Comparison of ENCODE assay signal across 15 cellular contexts in genomic region chr6:89817481-89817880, GRCh38. TPM values are rescaled to one million over a fixed set of nuclear protein-coding genes. Genes with fewer than 3 reads are reported as not detected.
DNase-seq lines count a peak whose midpoint lies in the region; ATAC-seq and TF ChIP-seq lines count a peak whose summit lies in the region.
"Had no signal": no experiment of that assay in that cellular context is flagged by ENCODE, and none has a peak within 500 bp of the region (broad histone marks: within the 10 kb centered on the region; RNA-seq: fewer than 3 reads in every experiment).

No MANE protein-coding gene starts in this region.

- intact Hi-C loops in activated naive CD4-positive, alpha-beta T cell treated with anti-CD3 and anti-CD28 coated beads for 36 hours (cut with micrococcal nuclease), result loop anchor here (5.0 kb wide), 1 partner anchor 110 kb away; no protein-coding TSS in a partner anchor
- intact Hi-C loops in activated B cell treated with CpG ODN at 0.5 μM for 24 hours (cut with micrococcal nuclease), result loop anchor here (5.0 kb wide), 1 partner anchor 40 kb away; no protein-coding TSS in a partner anchor

- no peaks in the 10 kb centered on the region for H3K27me3 Mint-ChIP-seq in activated naive CD4-positive, alpha-beta T cell treated with anti-CD3 and anti-CD28 coated beads for 36 hours (ENCODE audit: low read depth)
- H3K27me3 Mint-ChIP-seq in activated B cell treated with CpG ODN at 0.5 μM for 24 hours, result no peaks in the 10 kb centered on the region
- H3K27me3 Mint-ChIP-seq in stimulated activated memory B cell treated with anti-CD40 and anti-IgM and Interleukin-4, amounts not matched to agents 10 μg/mL and 1 μg/mL and 100 μg/mL, for 72 hours, result no peaks in the 10 kb centered on the region

- H3K4me3 ChIP-seq in iPS-15b (ENCODE audit: low read depth, low read length), result peak overlapping the region; percentile 79
- H3K4me3 ChIP-seq: SJCRH30 had no signal

- no peaks in the 10 kb centered on the region for H3K9me3 Mint-ChIP-seq in activated naive CD4-positive, alpha-beta T cell treated with anti-CD3 and anti-CD28 coated beads for 36 hours
- H3K9me3 Mint-ChIP-seq in activated B cell treated with CpG ODN at 0.5 μM for 24 hours, result no peaks in the 10 kb centered on the region
- H3K9me3 Mint-ChIP-seq in stimulated activated memory B cell treated with anti-CD40 and anti-IgM and Interleukin-4, amounts not matched to agents 10 μg/mL and 1 μg/mL and 100 μg/mL, for 72 hours, result no peaks in the 10 kb centered on the region

- H3K27ac Mint-ChIP-seq in activated naive CD4-positive, alpha-beta T cell treated with anti-CD3 and anti-CD28 coated beads for 36 hours, result peak overlapping the region; percentile 25
- H3K27ac Mint-ChIP-seq in activated B cell treated with CpG ODN at 0.5 μM for 24 hours, result peak overlapping the region; percentile 13
- H3K27ac Mint-ChIP-seq in stimulated activated memory B cell treated with anti-CD40 and anti-IgM and Interleukin-4, amounts not matched to agents 10 μg/mL and 1 μg/mL and 100 μg/mL, for 72 hours, result peak overlapping the region; percentile 48

- peaks cover 5% of the 10 kb centered on the region for H3K36me3 ChIP-seq in iPS-15b (ENCODE audit: control insufficient read depth, insufficient read depth, low read length)
- H3K36me3 ChIP-seq: spleen had no signal

- DNase-seq in activated naive CD4-positive, alpha-beta T cell treated with anti-CD3 and anti-CD28 coated beads for 36 hours, result no peak
- DNase-seq in activated naive CD4-positive, alpha-beta T cell treated with Interleukin-2 at 50 U/mL for 16 hours, result no peak
- no peak for DNase-seq in activated B cell treated with CpG ODN at 0.5 μM for 24 hours
- DNase-seq in NCI-H1092 (lab: John Stamatoyannopoulos, UW), result no peak
- DNase-seq in activated CD8-positive, alpha-beta memory T cell treated with anti-CD3 and anti-CD28 coated beads, Interleukin-2, amount 50 U/mL, for 4 hours, result no peak
- DNase-seq: AML-193; effector CD4-positive, alpha-beta T cell; left cardiac atrium; NCI-H1417 treated with DMSO at 0.1 percent for 48 hours; SJCRH30; spleen; stimulated activated naive CD4-positive, alpha-beta T cell had no signal

- H3K4me1 Mint-ChIP-seq in activated naive CD4-positive, alpha-beta T cell treated with anti-CD3 and anti-CD28 coated beads for 36 hours (ENCODE audit: low read depth), result peaks cover 43% of the 10 kb centered on the region
- H3K4me1 Mint-ChIP-seq in activated B cell treated with CpG ODN at 0.5 μM for 24 hours, result peaks cover 38% of the 10 kb centered on the region
- peaks cover 43% of the 10 kb centered on the region for H3K4me1 Mint-ChIP-seq in stimulated activated memory B cell treated with anti-CD40 and anti-IgM and Interleukin-4, amounts not matched to agents 10 μg/mL and 1 μg/mL and 100 μg/mL, for 72 hours

- no peak overlapping the region for H3K9ac ChIP-seq in iPS-15b (ENCODE audit: low read depth, low read length)

- TF ChIP-seq CTCF in activated B cell treated with CpG ODN at 0.5 μM for 24 hours (IDR thresholded peaks at IDR 0.05), result no peak

- peaks cover 4% of the 10 kb centered on the region for H3K4me1 ChIP-seq in iPS-15b (ENCODE audit: control insufficient read depth, insufficient read depth, low read length)

- no peaks in the 10 kb centered on the region for H3K27me3 ChIP-seq in iPS-15b (ENCODE audit: control insufficient read depth, insufficient read depth, low read length)
- H3K27me3 ChIP-seq: SJCRH30, spleen had no signal

- CTCF ChIA-PET in activated naive CD4-positive, alpha-beta T cell treated with anti-CD3 and anti-CD28 coated beads for 36 hours (lab: Charles Lee), result no interaction called here
- CTCF ChIA-PET in activated B cell treated with CpG ODN at 0.5 μM for 24 hours (lab: Charles Lee), result no interaction called here

- H3K36me3 Mint-ChIP-seq in activated naive CD4-positive, alpha-beta T cell treated with anti-CD3 and anti-CD28 coated beads for 36 hours (ENCODE audit: low read depth), result peaks cover 4% of the 10 kb centered on the region
- peaks cover 14% of the 10 kb centered on the region for H3K36me3 Mint-ChIP-seq in activated B cell treated with CpG ODN at 0.5 μM for 24 hours (ENCODE audit: low read depth)
- H3K36me3 Mint-ChIP-seq in stimulated activated memory B cell treated with anti-CD40 and anti-IgM and Interleukin-4, amounts not matched to agents 10 μg/mL and 1 μg/mL and 100 μg/mL, for 72 hours, result no peaks in the 10 kb centered on the region

- POLR2A ChIA-PET in activated B cell treated with CpG ODN at 0.5 μM for 24 hours (lab: Charles Lee), result no interaction called here

- H3K4me3 Mint-ChIP-seq in activated naive CD4-positive, alpha-beta T cell treated with anti-CD3 and anti-CD28 coated beads for 36 hours, result peak overlapping the region; percentile 35
- peak overlapping the region; percentile 24 for H3K4me3 Mint-ChIP-seq in activated B cell treated with CpG ODN at 0.5 μM for 24 hours
- peak overlapping the region; percentile 37 for H3K4me3 Mint-ChIP-seq in stimulated activated memory B cell treated with anti-CD40 and anti-IgM and Interleukin-4, amounts not matched to agents 10 μg/mL and 1 μg/mL and 100 μg/mL, for 72 hours

- ATAC-seq in activated B cell treated with CpG ODN at 0.5 μM for 24 hours (ENCODE audit: low read depth) (no peak), GM19395 (IDR thresholded peaks at IDR 0.05; ENCODE audit: unreplicated experiment) (no peak)
- no peak for ATAC-seq in stimulated activated memory B cell treated with anti-CD40 and anti-IgM and Interleukin-4, amounts not matched to agents 10 μg/mL and 1 μg/mL and 100 μg/mL, for 72 hours
- ATAC-seq: left cardiac atrium had no signal

- H3K9me3 ChIP-seq in iPS-15b (ENCODE audit: control insufficient read depth, insufficient read depth, low read length), result no peaks in the 10 kb centered on the region
- H3K9me3 ChIP-seq: SJCRH30, spleen had no signal

RNA-seq across cellular contexts. Expression of gene MDN1, which starts 2.1 kb away (rescaled TPM):
- 10 to 100 TPM; 42.1 to 52.1 TPM for total RNA-seq in activated naive CD4-positive, alpha-beta T cell treated with anti-CD3 and anti-CD28 coated beads for 36 hours
- total RNA-seq in activated B cell treated with CpG ODN at 0.5 μM for 24 hours, result 59.8 and 65.4 TPM in 2 replicates

RNA-seq across cellular contexts. Expression of gene CASP8AP2, which starts 12.2 kb away (rescaled TPM):
- 10 to 100 TPM; 27.4 to 30.2 TPM for total RNA-seq in activated naive CD4-positive, alpha-beta T cell treated with anti-CD3 and anti-CD28 coated beads for 36 hours
- total RNA-seq in activated B cell treated with CpG ODN at 0.5 μM for 24 hours, result 17.1 and 17.8 TPM in 2 replicates
